14 cellular contexts compared by ENCODE assay signal in genomic region chr6:163579880-163580295, GRCh38.
DNase-seq lines count a peak whose midpoint lies in the region; FAIRE-seq and TF ChIP-seq lines count a peak whose summit lies in the region.
"Had no signal": no experiment of that assay in that cellular context is flagged by ENCODE, and none has a peak within 500 bp of the region (broad histone marks: within the 10 kb centered on the region; RNA-seq: fewer than 3 reads in every experiment).

No MANE protein-coding gene starts in this region.

- H3K27ac ChIP-seq in AG04450 (ENCODE audit: low read depth, low read length) (no peak overlapping the region), endothelial cell of umbilical vein (ENCODE audit: insufficient read depth, low read depth, low read length) (no peak overlapping the region)
- H3K27ac ChIP-seq: HL-60, transverse colon had no signal

- no peaks in the 10 kb centered on the region for H4K20me1 ChIP-seq in endothelial cell of umbilical vein (replicated peaks; ENCODE audit: control insufficient read depth, extremely low read depth, insufficient read depth, low read length)

- H3K79me2 ChIP-seq in endothelial cell of umbilical vein (ENCODE audit: control insufficient read depth, insufficient read depth, low read length) = no peaks in the 10 kb centered on the region

- DNase-seq in AG04450 (ENCODE audit: low read depth, low spot score) = no peak
- peak; percentile 32 for DNase-seq in NB4 (ENCODE audit: low read depth)
- peak; percentile 34 for DNase-seq in endothelial cell of umbilical vein (ENCODE audit: low read depth, low spot score)
- peak; percentile 75 for DNase-seq in medulla oblongata (ENCODE audit: extremely low spot score)
- DNase-seq in NCI-H146 treated with DMSO at 0.1 percent for 48 hours (lab: John Stamatoyannopoulos, UW; ENCODE audit: unreplicated experiment) = no peak
- DNase-seq in DMS79 (lab: John Stamatoyannopoulos, UW) = no peak
- DNase-seq in T-helper 9 cell = no peak
- DNase-seq in germinal center (ENCODE audit: low spot score) = no peak
- DNase-seq: activated effector memory CD4-positive, alpha-beta T cell treated with Interleukin-2 at 50 U/mL for 16 hours; CD4-positive, CD25-positive, alpha-beta regulatory T cell; effector memory CD4-positive, alpha-beta T cell; NCI-H1694 treated with DMSO at 0.1 percent for 48 hours; transverse colon had no signal

- H3K9me1 ChIP-seq in endothelial cell of umbilical vein (replicated peaks; ENCODE audit: control insufficient read depth, extremely low read depth, insufficient read depth, low read length) = no peaks in the 10 kb centered on the region

- no peaks in the 10 kb centered on the region for H3K27me3 ChIP-seq in AG04450 (ENCODE audit: control insufficient read depth, insufficient read depth, low read length)
- H3K27me3 ChIP-seq in endothelial cell of umbilical vein (ENCODE audit: control insufficient read depth in 2 of 2, insufficient read depth in 2 of 2, low read length in 2 of 2) = no peaks in the 10 kb centered on the region
- H3K27me3 ChIP-seq: transverse colon had no signal

- POLR2A ChIA-PET in AG04450 (lab: Yijun Ruan, JAX) (no interaction called here), endothelial cell of umbilical vein (lab: Charles Lee) (no interaction called here)

- H3K4me2 ChIP-seq in endothelial cell of umbilical vein (ENCODE audit: insufficient read depth, low read length) = no peak overlapping the region

- H3K9ac ChIP-seq in endothelial cell of umbilical vein (replicated peaks; ENCODE audit: extremely low read depth, insufficient read depth, low read length) = no peak overlapping the region

- CTCF ChIA-PET in AG04450 (lab: Charles Lee) = interaction anchor here (0.6 kb wide), 1 partner anchor 65 kb away, joined by 3 read pairs; no protein-coding TSS in a partner anchor
- CTCF ChIA-PET in endothelial cell of umbilical vein (lab: Charles Lee) = interaction anchor here (1.5 kb wide), 1 partner anchor 168 kb away, joined by 3 read pairs; no protein-coding TSS in a partner anchor

- dilution Hi-C loops in endothelial cell of umbilical vein (cut with MboI; ENCODE audit: extremely low pct_ligation_motif_present, low sequenced_read_pairs) = no loop called here

- H3K9me3 ChIP-seq in AG04450 (ENCODE audit: control insufficient read depth, insufficient read depth, low read length) (no peaks in the 10 kb centered on the region), endothelial cell of umbilical vein (replicated peaks; ENCODE audit: control insufficient read depth, insufficient read depth, low read length) (no peaks in the 10 kb centered on the region)
- H3K9me3 ChIP-seq: transverse colon had no signal

- no peak overlapping the region for H2AFZ ChIP-seq in endothelial cell of umbilical vein (ENCODE audit: low read depth, low read length)

- BruUV-seq in endothelial cell of umbilical vein (replicated peaks; lab: Mats Ljungman, UMichigan) = no TSS peak

- intact Hi-C loops in endothelial cell of umbilical vein (cut with micrococcal nuclease) = loop anchor here (10.0 kb wide), 2 partner anchors 395 to 1345 kb away; no protein-coding TSS in a partner anchor

- TF ChIP-seq CTCF in AG04450 (IDR thresholded peaks at IDR 0.05; ENCODE audit: low read depth, low read length) (0 out of 2 replicates have a peak, but pooled peaks have one; percentile 2), NB4 (IDR thresholded peaks at IDR 0.05; ENCODE audit: low read depth, low read length) (peak; percentile 22), endothelial cell of umbilical vein (IDR thresholded peaks at IDR 0.05; ENCODE audit: extremely low read depth in 1 of 2, insufficient read depth in 1 of 2, low read depth in 1 of 2, low read length in 2 of 2) (no peak)

- no peak for FAIRE-seq in endothelial cell of umbilical vein (lab: Jason Lieb, UNC)

- TF ChIP-seq POLR2A in NB4 (IDR thresholded peaks at IDR 0.05; ENCODE audit: extremely low read depth, insufficient read length) (no peak), endothelial cell of umbilical vein (IDR thresholded peaks at IDR 0.05; ENCODE audit: low read depth, low read length) (no peak)

- peaks cover 0 to under 1% of the 10 kb centered on the region in 2 experiments for H3K36me3 ChIP-seq in endothelial cell of umbilical vein (ENCODE audit: control insufficient read depth in 2 of 2, extremely low read depth in 1 of 2, insufficient read depth in 2 of 2, low read length in 2 of 2)
- H3K36me3 ChIP-seq: transverse colon had no signal

- H3K4me1 ChIP-seq in endothelial cell of umbilical vein (ENCODE audit: control insufficient read depth, extremely low read depth, insufficient read depth, low read length) = no peaks in the 10 kb centered on the region

- no peak overlapping the region for H3K4me3 ChIP-seq in AG04450 (ENCODE audit: low read depth, low read length)
- no peak overlapping the region for H3K4me3 ChIP-seq in NB4 (ENCODE audit: low read depth, low read length)
- no peak overlapping the region for H3K4me3 ChIP-seq in endothelial cell of umbilical vein (replicated peaks in 1 of 3; ENCODE audit: insufficient read depth in 1 of 3, low read depth in 1 of 3, low read length in 3 of 3)
- H3K4me3 ChIP-seq: transverse colon had no signal

TF ChIP-seq in endothelial cell of umbilical vein, 7 proteins besides CTCF, POLR2A, EP300 and RAD21:
- TF ChIP-seq MAX (IDR thresholded peaks at IDR 0.05; ENCODE audit: insufficient read depth, insufficient read length) (no peak), POLR2AphosphoS5 (IDR thresholded peaks at IDR 0.05; ENCODE audit: insufficient read depth, low read depth, low read length) (no peak), MYC (IDR thresholded peaks at IDR 0.05; ENCODE audit: low read depth, low read length) (no peak), EZH2 (IDR thresholded peaks at IDR 0.05; ENCODE audit: borderline replicate concordance, low read depth, low read length, severe bottlenecking) (no peak), FOS (IDR thresholded peaks at IDR 0.05; ENCODE audit: borderline replicate concordance, insufficient read depth, low read length) (no peak), JUN (IDR thresholded peaks at IDR 0.05; ENCODE audit: borderline replicate concordance, insufficient read depth, insufficient read length, low read depth) (no peak), GATA2 (IDR thresholded peaks at IDR 0.05; ENCODE audit: insufficient read depth, insufficient read length, low read depth, low read length) (no peak)

Comparison
In these comparisons a context has a peak if more than half of its experiments do, and no peak if none do; other contexts are left out.
1. DNase-seq: peak in NB4 (single experiment), endothelial cell of umbilical vein (single experiment) and medulla oblongata (single experiment); none in AG04450 (single experiment), NCI-H146 treated with DMSO at 0.1 percent for 48 hours (single experiment), DMS79 (single experiment), T-helper 9 cell (single experiment) and germinal center (single experiment).
2. CTCF ChIP-seq: peak in AG04450 (single experiment) and NB4 (single experiment); none in endothelial cell of umbilical vein (0 of 2).